In genomic region chr14:51895425-51895824, GRCh38 we compare ENCODE assay signal across 18 cellular contexts.
"Had no signal": no experiment of that assay in that cellular context is flagged by ENCODE, and none has a peak within 500 bp of the region (broad histone marks: within the 10 kb centered on the region; RNA-seq: fewer than 3 reads in every experiment).

No MANE protein-coding gene starts in this region.

- H3K36me3 ChIP-seq: esophagus squamous epithelium, left lung, suprapubic skin, thyroid gland had no signal

- H3K27ac Mint-ChIP-seq: dendritic cell treated with granulocyte-macrophage colony-stimulating factor and Interleukin-4, amounts not matched to agents 40 ng/mL and 50 ng/mL, for 4 days; type B pancreatic cell had no signal

- H3K27me3 ChIP-seq: esophagus squamous epithelium, left lung, suprapubic skin, thyroid gland had no signal

- H3K4me3 Mint-ChIP-seq: dendritic cell treated with granulocyte-macrophage colony-stimulating factor and Interleukin-4, amounts not matched to agents 40 ng/mL and 50 ng/mL, for 4 days; neural crest cell; type B pancreatic cell had no signal

- H3K4me1 ChIP-seq: esophagus squamous epithelium, left lung, suprapubic skin, thyroid gland had no signal

- H3K9me3 Mint-ChIP-seq: type B pancreatic cell had no signal

- H3K27ac ChIP-seq: esophagus squamous epithelium, left lung, suprapubic skin, thyroid gland had no signal

- H3K27me3 Mint-ChIP-seq: dendritic cell treated with granulocyte-macrophage colony-stimulating factor and Interleukin-4, amounts not matched to agents 40 ng/mL and 50 ng/mL, for 4 days; naive thymus-derived CD4-positive, alpha-beta T cell; type B pancreatic cell had no signal

- H3K36me3 Mint-ChIP-seq: type B pancreatic cell had no signal

- DNase-seq: esophagus squamous epithelium; foreskin melanocyte; head of caudate nucleus; hypothalamus; islet precursor cell; left lung; mesendoderm; naive thymus-derived CD4-positive, alpha-beta T cell; posterior cingulate gyrus; stimulated activated CD4-positive, alpha-beta T cell treated with anti-CD3 and anti-CD28 coated beads, Interleukin-2, amount 100 ng/mL, for 48 hours; stimulated activated naive CD4-positive, alpha-beta T cell treated with Interleukin-2 at 50 U/mL for 16 hours; thyroid gland had no signal

- H3K9me3 ChIP-seq: esophagus squamous epithelium, left lung, suprapubic skin, thyroid gland had no signal

- H3K4me3 ChIP-seq: esophagus squamous epithelium, left lung, lung, smooth muscle cell, suprapubic skin, thyroid gland had no signal

- ATAC-seq: left lung; naive thymus-derived CD4-positive, alpha-beta T cell had no signal
